ENCODE assay signal across 23 cellular contexts in the genomic region with DNA sequence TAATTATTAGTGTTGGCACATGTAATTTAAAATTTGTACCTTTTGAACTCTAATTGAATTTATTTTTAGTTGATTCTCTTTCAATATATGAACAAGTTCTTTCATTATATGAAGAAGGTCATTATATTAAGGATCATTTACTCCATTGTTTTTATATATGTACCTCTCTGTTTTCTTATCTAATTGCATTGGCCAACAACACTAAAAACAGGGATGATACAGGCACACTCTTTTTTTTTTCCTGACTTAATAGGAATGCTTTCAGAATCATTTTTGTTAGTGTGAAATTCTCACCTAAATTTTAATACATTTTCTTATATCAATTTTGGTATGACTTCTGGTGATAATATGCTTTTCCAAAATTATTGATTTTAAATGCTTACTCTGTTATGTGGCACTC.
"Had no signal": no experiment of that assay in that cellular context is flagged by ENCODE, and none has a peak within 500 bp of the region (broad histone marks: within the 10 kb centered on the region; RNA-seq: fewer than 3 reads in every experiment).

No MANE protein-coding gene starts in this region.

- H3K27ac ChIP-seq: colonic mucosa, dorsolateral prefrontal cortex, esophagus muscularis mucosa, foreskin keratinocyte, gastroesophageal sphincter, heart left ventricle, hepatocyte, left lung, lower lobe of right lung had no signal

- FAIRE-seq: endothelial cell of umbilical vein had no signal

- DNase-seq: colonic mucosa; cortex of kidney; dermis blood vessel endothelial cell; dorsolateral prefrontal cortex; effector CD4-positive, alpha-beta T cell; effector memory CD4-positive, alpha-beta T cell; foreskin keratinocyte; heart left ventricle; hypothalamus; immature natural killer cell; islet precursor cell; left cardiac atrium; left lung; left ventricle myocardium superior; lower lobe of right lung; mesenchymal stem cell; mucosa of descending colon; naive B cell had no signal

- H3K27me3 Mint-ChIP-seq: naive B cell had no signal

- H3K4me1 Mint-ChIP-seq: immature natural killer cell, mesothelial cell of epicardium, naive B cell had no signal

- H3K36me3 Mint-ChIP-seq: immature natural killer cell, naive B cell had no signal

- H3K4me2 ChIP-seq: hepatocyte had no signal

- H3K27me3 ChIP-seq: colonic mucosa, dorsolateral prefrontal cortex, esophagus muscularis mucosa, foreskin keratinocyte, gastroesophageal sphincter, heart left ventricle, hepatocyte, left lung had no signal

- H3K36me3 ChIP-seq: colonic mucosa, esophagus muscularis mucosa, gastroesophageal sphincter, heart left ventricle, lower lobe of right lung had no signal

- H3K27ac Mint-ChIP-seq: immature natural killer cell, mesothelial cell of epicardium, naive B cell had no signal

- H3K4me1 ChIP-seq: colonic mucosa, esophagus muscularis mucosa, foreskin keratinocyte, gastroesophageal sphincter, heart left ventricle, left lung, lower lobe of right lung had no signal

- H3K9me3 ChIP-seq: colonic mucosa had no signal

- H2AFZ ChIP-seq: hepatocyte had no signal

- ATAC-seq: foreskin keratinocyte, gastroesophageal sphincter, heart left ventricle, left cardiac atrium, left lung, left ventricle myocardium superior, lower lobe of right lung, mucosa of descending colon had no signal

- H3K79me2 ChIP-seq: hepatocyte had no signal

- H3K4me3 ChIP-seq: colonic mucosa, dorsolateral prefrontal cortex, esophagus muscularis mucosa, gastroesophageal sphincter, heart left ventricle, hepatocyte, left lung, lower lobe of right lung, mucosa of descending colon had no signal

- H3K4me3 Mint-ChIP-seq: immature natural killer cell, mesothelial cell of epicardium, naive B cell had no signal
